ENCODE assay signal across 13 cellular contexts in the genomic region with DNA sequence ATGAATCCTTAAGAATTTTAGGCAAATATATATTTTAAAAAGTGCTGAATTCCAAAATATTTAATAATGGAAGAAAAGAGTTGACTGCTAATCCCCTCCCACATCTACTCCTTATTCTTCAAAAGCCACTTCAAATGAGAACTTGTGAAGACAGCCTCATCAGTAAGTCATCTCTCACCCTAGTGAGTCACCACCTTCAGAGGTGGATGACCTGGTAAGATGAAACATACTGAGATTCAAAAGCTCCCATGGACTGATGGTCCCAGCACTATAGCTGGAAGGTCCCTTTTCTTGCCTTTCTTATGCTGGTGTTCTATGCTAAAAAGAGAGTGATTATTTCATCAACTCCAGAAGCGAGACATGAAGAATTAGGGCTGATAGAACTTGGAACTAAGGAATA. TPM values are rescaled to one million over a fixed set of nuclear protein-coding genes. Genes with fewer than 3 reads are reported as not detected.
DNase-seq lines count a peak whose midpoint lies in the region; ATAC-seq and TF ChIP-seq lines count a peak whose summit lies in the region.
"Had no signal": no experiment of that assay in that cellular context is flagged by ENCODE, and none has a peak within 500 bp of the region (broad histone marks: within the 10 kb centered on the region; RNA-seq: fewer than 3 reads in every experiment).

No MANE protein-coding gene starts in this region.

- H3K36me3 ChIP-seq in psoas muscle (ENCODE audit: insufficient read depth in 1 of 2, low read depth in 1 of 2): no peaks in the 10 kb centered on the region

- H3K27ac ChIP-seq in foreskin keratinocyte: no peak overlapping the region
- no peak overlapping the region for H3K27ac ChIP-seq in CD4-positive, alpha-beta T cell (ENCODE audit: low read depth, low read length)
- no peak overlapping the region for H3K27ac ChIP-seq in psoas muscle

- CTCF ChIA-PET in CD4-positive, alpha-beta T cell (lab: Charles Lee): interaction anchor here (1.6 kb wide), 1 partner anchor 13 kb away, joined by 4 read pairs; no protein-coding TSS in a partner anchor

- 68 to 74% (median 70%) methylated on average over 1 of the region's 1 CpG for WGBS in psoas muscle, 3 donors

- peaks cover 2% of the 10 kb centered on the region for H3K4me1 ChIP-seq in foreskin keratinocyte
- H3K4me1 ChIP-seq in psoas muscle: no peaks in the 10 kb centered on the region

- intact Hi-C loops in CD4-positive, alpha-beta T cell (cut with DNase I, micrococcal nuclease): no loop called here
- intact Hi-C loops in psoas muscle (cut with DNase I): loop anchor here in 1 of 2 donors (10.0 kb wide), 1 partner anchor 241 kb away; a partner anchor contains a TSS

- peaks cover 22% of the 10 kb centered on the region for H3K27me3 ChIP-seq in foreskin keratinocyte
- H3K27me3 ChIP-seq in CD4-positive, alpha-beta T cell (ENCODE audit: control insufficient read depth, insufficient read depth, low read length): peaks cover 35% of the 10 kb centered on the region
- peaks cover 0 to 3% (median 0%) of the 10 kb centered on the region in 3 donors for H3K27me3 ChIP-seq in psoas muscle (ENCODE audit: insufficient read depth in 3 of 3, low read length in 2 of 3)

- no peaks in the 10 kb centered on the region for H3K9me3 ChIP-seq in CD4-positive, alpha-beta T cell (ENCODE audit: control insufficient read depth, low read length)
- H3K9me3 ChIP-seq in psoas muscle: no peaks in the 10 kb centered on the region

- POLR2A ChIA-PET in CD4-positive, alpha-beta T cell (lab: Charles Lee): no interaction called here

- DNase-seq in GM12865 (ENCODE audit: low read depth) (peak; percentile 33), GM20000 (ENCODE audit: low spot score) (peak; percentile 4), HT1080 (ENCODE audit: low read depth) (peak; percentile 64), foreskin keratinocyte (peak; percentile 31 to 69), psoas muscle (no peak)
- no peak for DNase-seq in CD4-positive, alpha-beta T cell
- DNase-seq: hippocampal formation; KBM-7; NCI-H2029 treated with DMSO at 0.1 percent for 48 hours; stimulated activated CD4-positive, alpha-beta T cell treated with anti-CD3 and anti-CD28 coated beads, Interleukin-2, amount 100 ng/mL, for 48 hours; T-helper 1 cell had no signal

- H3K27me3 Mint-ChIP-seq in CD4-positive, alpha-beta T cell: peaks cover 73% of the 10 kb centered on the region

- H3K36me3 Mint-ChIP-seq in CD4-positive, alpha-beta T cell (ENCODE audit: low read depth): no peaks in the 10 kb centered on the region

- H3K4me3 Mint-ChIP-seq in CD4-positive, alpha-beta T cell: no peak overlapping the region

- ATAC-seq in foreskin keratinocyte: peak; percentile 93
- no peak for ATAC-seq in CD4-positive, alpha-beta T cell (ENCODE audit: poor library complexity)
- ATAC-seq in psoas muscle: no peak
- ATAC-seq in GM19324 (IDR thresholded peaks at IDR 0.05; ENCODE audit: low FRiP score, unreplicated experiment): no peak

- no peak overlapping the region for H3K27ac Mint-ChIP-seq in CD4-positive, alpha-beta T cell

- H3K4me3 ChIP-seq in GM12865 (ENCODE audit: low read depth, low read length): no peak overlapping the region
- no peak overlapping the region for H3K4me3 ChIP-seq in psoas muscle
- H3K4me3 ChIP-seq: lung had no signal

- no peaks in the 10 kb centered on the region for H3K4me1 Mint-ChIP-seq in CD4-positive, alpha-beta T cell (ENCODE audit: low read depth)

- TF ChIP-seq CTCF in GM12865 (IDR thresholded peaks at IDR 0.05; ENCODE audit: insufficient read depth, low read depth, low read length, missing control alignments) (no peak), GM20000 (IDR thresholded peaks at IDR 0.05; ENCODE audit: extremely low read depth, missing control alignments) (no peak), foreskin keratinocyte (conservative IDR thresholded peaks at IDR 0.05) (no peak), psoas muscle (IDR thresholded peaks at IDR 0.05) (no peak)
- no peak for TF ChIP-seq CTCF in CD4-positive, alpha-beta T cell (IDR thresholded peaks at IDR 0.05)

- H3K9me3 Mint-ChIP-seq in CD4-positive, alpha-beta T cell: no peaks in the 10 kb centered on the region

RNA-seq across cellular contexts. Expression of a gene that starts 37.8 kb away (rescaled TPM):
- 38.6 and 40.7 TPM in 2 replicates for total RNA-seq in HT1080 (2014; rRNA removed; shearing (Covaris generic))
- 40.5 and 52.5 TPM in 2 replicates for polyA plus RNA-seq in HT1080 (2015; cell fraction: cytosol; rRNA removed)
- polyA plus RNA-seq in HT1080 (2015; cell fraction: nucleus; rRNA removed): 92.0 and 100 TPM in 2 replicates
- total RNA-seq in foreskin keratinocyte: 34.3 and 37.2 TPM in 2 replicates
- 11.5 and 14.5 TPM in 2 replicates for polyA plus RNA-seq in foreskin keratinocyte
- 1 to 10 TPM; 4.3 to 5.6 TPM for total RNA-seq in CD4-positive, alpha-beta T cell
- total RNA-seq in psoas muscle: 1 to 10 TPM; 1.7 to 2.9 (median 2.4) TPM
- 1 to 10 TPM; 1.7 to 6.3 (median 4.4) TPM for polyA plus RNA-seq in psoas muscle

Comparison
In these comparisons a context has a peak if more than half of its experiments do, and no peak if none do; other contexts are left out.
1. DNase-seq: peak in GM12865 (single experiment), GM20000 (single experiment), HT1080 (single experiment) and foreskin keratinocyte (2 of 2); none in CD4-positive, alpha-beta T cell (0 of 10) and psoas muscle (0 of 2).